In the genomic region with DNA sequence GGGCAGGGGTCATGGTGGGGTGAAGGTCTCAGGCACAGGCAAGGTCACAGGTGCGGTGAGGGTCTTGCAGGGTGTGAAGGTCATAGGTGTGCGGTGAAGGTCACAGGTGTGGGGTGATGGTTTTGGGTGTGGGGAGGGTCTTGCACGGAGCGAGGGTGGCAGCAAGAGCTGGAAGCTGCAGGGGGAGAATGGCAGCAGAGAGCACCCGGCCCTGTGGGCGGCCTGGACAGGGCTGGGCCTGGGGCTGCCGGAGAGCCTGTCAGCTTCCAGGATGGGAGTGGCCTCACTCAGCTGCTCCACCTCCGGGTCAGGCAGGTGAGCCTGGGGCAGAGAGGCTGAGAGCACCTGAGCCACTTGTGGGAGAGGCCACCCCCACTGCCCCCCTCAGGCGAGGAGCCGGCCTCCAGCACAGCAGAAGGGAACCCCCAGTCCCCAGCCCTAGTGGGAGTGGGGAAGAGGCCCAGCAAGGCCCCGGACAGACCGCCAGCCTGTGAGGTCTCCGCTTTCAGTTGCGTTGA, we compare ENCODE assay signal across 22 cellular contexts. TPM values are rescaled to one million over a fixed set of nuclear protein-coding genes. Genes with fewer than 3 reads are reported as not detected.
A peak's percentile ranks its signal among the peaks of the same experiment; 100 is the strongest.
DNase-seq lines count a peak whose midpoint lies in the region; ATAC-seq, FAIRE-seq and TF ChIP-seq lines count a peak whose summit lies in the region.
"Had no signal": no experiment of that assay in that cellular context is flagged by ENCODE, and none has a peak within 500 bp of the region (broad histone marks: within the 10 kb centered on the region; RNA-seq: fewer than 3 reads in every experiment).

No MANE protein-coding gene starts in this region.

- TF ChIP-seq CTCF in HCT116 (IDR thresholded peaks at IDR 0.05 in 2 of 3, conservative IDR thresholded peaks at IDR 0.05 in 1 of 3; ENCODE audit: borderline replicate concordance in 1 of 3, insufficient read depth in 1 of 3, low read depth in 2 of 3, low read length in 2 of 3) (no peak), pancreas (IDR thresholded peaks at IDR 0.05) (no peak)

- DNase-seq in NCI-H2107 treated with DMSO at 0.1 percent for 48 hours (lab: John Stamatoyannopoulos, UW; ENCODE audit: unreplicated experiment) = peak; percentile 11
- DNase-seq in NCI-H2107 (lab: John Stamatoyannopoulos, UW) = no peak
- DNase-seq in HCT116 (ENCODE audit: low read depth, low spot score) = no peak
- peak; percentile 91 for DNase-seq in iPS-NIHi11 (ENCODE audit: low spot score)
- DNase-seq in pancreas = peak in 2 of 6 donors; percentile 57 to 70
- no peak for DNase-seq in COLO829 (ENCODE audit: low spot score)
- DNase-seq: 8988T; activated CD4-positive, alpha-beta memory T cell treated with anti-CD3 and anti-CD28 coated beads, Interleukin-2, amount 10 ng/mL, durations not matched to agents 7 days and 5 days; activated naive CD8-positive, alpha-beta T cell treated with anti-CD3 and anti-CD28 coated beads, Interleukin-2, amount 50 U/mL, for 24 hours; activated T-cell treated with anti-CD3 and anti-CD28 coated beads, Interleukin-2, amount 50 U/mL, for 72 hours; central memory CD4-positive, alpha-beta T cell; HFFc6; midbrain; NCI-H1417 treated with DMSO at 0.1 percent for 48 hours; PC-3; small intestine had no signal

- H3K4me1 ChIP-seq in HCT116 (ENCODE audit: control insufficient read depth in 1 of 2, insufficient read depth in 2 of 2, low read length in 2 of 2) (no peaks in the 10 kb centered on the region), pancreas (no peaks in the 10 kb centered on the region)

- H2AFZ ChIP-seq in HCT116 (ENCODE audit: low read depth, low read length, poor library complexity, severe bottlenecking) = no peak overlapping the region

- no peaks in the 10 kb centered on the region for H3K9me3 ChIP-seq in HCT116 (ENCODE audit: control insufficient read depth in 1 of 2, insufficient read depth in 1 of 2, low read depth in 1 of 2, low read length in 2 of 2)
- H3K9me3 ChIP-seq in pancreas = no peaks in the 10 kb centered on the region

- peak; percentile 48; the same call in 1 of the 2 replicates for ATAC-seq in HCT116
- peak in 3 of 4 donors; percentile 24 to 70 (median 59) for ATAC-seq in pancreas
- ATAC-seq in GM21737 (IDR thresholded peaks at IDR 0.05; ENCODE audit: unreplicated experiment) = no peak
- ATAC-seq in HG03520 (IDR thresholded peaks at IDR 0.05; ENCODE audit: unreplicated experiment) = no peak
- ATAC-seq: PC-3; stimulated activated memory B cell treated with anti-CD40 and anti-IgM and Interleukin-4, amounts not matched to agents 10 μg/mL and 1 μg/mL and 100 μg/mL, for 72 hours had no signal

- H3K27me3 ChIP-seq in HCT116 (ENCODE audit: insufficient read depth, low read length) = no peaks in the 10 kb centered on the region
- no peaks in the 10 kb centered on the region for H3K27me3 ChIP-seq in pancreas

- H3K36me3 ChIP-seq in HCT116 (ENCODE audit: control insufficient read depth in 1 of 2, insufficient read depth in 2 of 2, low read length in 2 of 2) = no peaks in the 10 kb centered on the region
- H3K36me3 ChIP-seq in pancreas = peaks cover 0 to 1% (median 0%) of the 10 kb centered on the region in 3 donors

- no peaks in the 10 kb centered on the region for H3K9me2 ChIP-seq in HCT116 (ENCODE audit: insufficient read depth)

- FAIRE-seq in pancreas (lab: Jason Lieb, UNC) = no peak
- FAIRE-seq: endometrium, GM12891, small intestine had no signal

- intact Hi-C loops in HCT116 (cut with micrococcal nuclease) = no loop called here
- intact Hi-C loops in pancreas (cut with DNase I) = no loop called here

- H3K4me2 ChIP-seq in HCT116 (ENCODE audit: low read length) = no peak overlapping the region

- RAD21 ChIA-PET in HCT116 (lab: Charles Lee; ENCODE audit: low non-redundant PET in 1 of 2, low total read pairs in 2 of 2, uncharacterized antibody in 2 of 2, unreplicated experiment in 2 of 2) = no interaction called here

- POLR2A ChIA-PET in HCT116 (lab: Charles Lee) = no interaction called here

- H3K4me3 ChIP-seq in HCT116 (replicated peaks in 1 of 2; ENCODE audit: low read depth in 1 of 2, low read length in 2 of 2) = no peak overlapping the region
- no peak overlapping the region for H3K4me3 ChIP-seq in pancreas

- H3K9ac ChIP-seq in HCT116 (ENCODE audit: low read length) = no peak overlapping the region

- TF ChIP-seq POLR2A in HCT116 (IDR thresholded peaks at IDR 0.05; ENCODE audit: borderline replicate concordance, extremely low read depth, insufficient read depth, insufficient read length) = no peak

- no peaks in the 10 kb centered on the region for H3K79me2 ChIP-seq in HCT116 (ENCODE audit: insufficient read depth, low read length)

- H4K20me1 ChIP-seq in HCT116 (ENCODE audit: insufficient read depth) = no peaks in the 10 kb centered on the region

- BruUV-seq in HCT116 (replicated peaks; lab: Mats Ljungman, UMichigan) = no TSS peak

- WGBS in pancreas, 2 donors = 62 to 84% methylated on average over 14 of the region's 14 CpGs

- H3K27ac ChIP-seq in HCT116 (ENCODE audit: low read depth, low read length) = no peak overlapping the region
- no peak overlapping the region for H3K27ac ChIP-seq in pancreas
- H3K27ac ChIP-seq: C4-2B had no signal

- CTCF ChIA-PET in HCT116 (lab: Charles Lee) = no interaction called here

- no peak for TF ChIP-seq RAD21 in HCT116 (IDR thresholded peaks at IDR 0.05; ENCODE audit: low read depth)

TF ChIP-seq in HCT116, 20 proteins besides CTCF, POLR2A, EP300 and RAD21 (continues in another document):
- TF ChIP-seq JUND (IDR thresholded peaks at IDR 0.05) (no peak), SP1 (IDR thresholded peaks at IDR 0.05; ENCODE audit: low read depth) (no peak), SRF (IDR thresholded peaks at IDR 0.05; ENCODE audit: low read depth) (no peak), ZBTB33 (IDR thresholded peaks at IDR 0.05; ENCODE audit: extremely low read depth, insufficient replicate concordance, low read length) (no peak), YY1 (IDR thresholded peaks at IDR 0.05; ENCODE audit: extremely low read depth, insufficient replicate concordance, low read depth, low read length) (no peak), ZFX (IDR thresholded peaks at IDR 0.05) (no peak), POLR2AphosphoS5 (IDR thresholded peaks at IDR 0.05; ENCODE audit: low read depth, low read length) (no peak), ZNF274 (IDR thresholded peaks at IDR 0.05; ENCODE audit: low read depth, low read length) (no peak), MAX (IDR thresholded peaks at IDR 0.05) (no peak), CBX3 (IDR thresholded peaks at IDR 0.05; ENCODE audit: low read depth) (no peak), EGR1 (IDR thresholded peaks at IDR 0.05; ENCODE audit: low read depth) (no peak), EZH2phosphoT487 (IDR thresholded peaks at IDR 0.05; ENCODE audit: borderline replicate concordance) (no peak), FOSL1 (IDR thresholded peaks at IDR 0.05; ENCODE audit: low read depth) (no peak), EZH2 (IDR thresholded peaks at IDR 0.05) (no peak), TCF7L2 (IDR thresholded peaks at IDR 0.05; ENCODE audit: borderline replicate concordance, extremely low read depth, insufficient read depth, insufficient read length) (no peak)
- TF ChIP-seq, protein P1, sequence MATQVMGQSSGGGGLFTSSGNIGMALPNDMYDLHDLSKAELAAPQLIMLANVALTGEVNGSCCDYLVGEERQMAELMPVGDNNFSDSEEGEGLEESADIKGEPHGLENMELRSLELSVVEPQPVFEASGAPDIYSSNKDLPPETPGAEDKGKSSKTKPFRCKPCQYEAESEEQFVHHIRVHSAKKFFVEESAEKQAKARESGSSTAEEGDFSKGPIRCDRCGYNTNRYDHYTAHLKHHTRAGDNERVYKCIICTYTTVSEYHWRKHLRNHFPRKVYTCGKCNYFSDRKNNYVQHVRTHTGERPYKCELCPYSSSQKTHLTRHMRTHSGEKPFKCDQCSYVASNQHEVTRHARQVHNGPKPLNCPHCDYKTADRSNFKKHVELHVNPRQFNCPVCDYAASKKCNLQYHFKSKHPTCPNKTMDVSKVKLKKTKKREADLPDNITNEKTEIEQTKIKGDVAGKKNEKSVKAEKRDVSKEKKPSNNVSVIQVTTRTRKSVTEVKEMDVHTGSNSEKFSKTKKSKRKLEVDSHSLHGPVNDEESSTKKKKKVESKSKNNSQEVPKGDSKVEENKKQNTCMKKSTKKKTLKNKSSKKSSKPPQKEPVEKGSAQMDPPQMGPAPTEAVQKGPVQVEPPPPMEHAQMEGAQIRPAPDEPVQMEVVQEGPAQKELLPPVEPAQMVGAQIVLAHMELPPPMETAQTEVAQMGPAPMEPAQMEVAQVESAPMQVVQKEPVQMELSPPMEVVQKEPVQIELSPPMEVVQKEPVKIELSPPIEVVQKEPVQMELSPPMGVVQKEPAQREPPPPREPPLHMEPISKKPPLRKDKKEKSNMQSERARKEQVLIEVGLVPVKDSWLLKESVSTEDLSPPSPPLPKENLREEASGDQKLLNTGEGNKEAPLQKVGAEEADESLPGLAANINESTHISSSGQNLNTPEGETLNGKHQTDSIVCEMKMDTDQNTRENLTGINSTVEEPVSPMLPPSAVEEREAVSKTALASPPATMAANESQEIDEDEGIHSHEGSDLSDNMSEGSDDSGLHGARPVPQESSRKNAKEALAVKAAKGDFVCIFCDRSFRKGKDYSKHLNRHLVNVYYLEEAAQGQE (IDR thresholded peaks at IDR 0.05; ENCODE audit: low read depth) = no peak

RNA-seq across cellular contexts. Expression of gene MSANTD1, which starts 1.5 kb away (rescaled TPM):
- total RNA-seq in HCT116 (2021; ENCODE audit: unreplicated experiment) = 0.71 TPM
- 0.29 and 0.39 TPM in 2 replicates for polyA plus RNA-seq in HCT116 (2012)
- total RNA-seq in pancreas = 1 to 10 TPM in 2 of 6 donors, under 1 TPM in 4; 0.54 to 1.6 (median 0.88) TPM
- polyA plus RNA-seq in pancreas = 1 to 10 TPM; 1.3 to 2.9 TPM

RNA-seq across cellular contexts. Expression of gene RGS12, which starts 42.3 kb away (rescaled TPM):
- total RNA-seq in HCT116 (2021; ENCODE audit: unreplicated experiment) = 22.2 TPM
- 17.5 and 28.1 TPM in 2 replicates for polyA plus RNA-seq in HCT116 (2012)
- 10 to 100 TPM in 2 of 6 donors, 1 to 10 TPM in 4; 4.6 to 19.4 (median 8.3) TPM for total RNA-seq in pancreas
- 10 to 100 TPM; 21.3 to 21.6 TPM for polyA plus RNA-seq in pancreas

Comparison
In these comparisons a context has a peak if more than half of its experiments do, and no peak if none do; other contexts are left out.
1. DNase-seq: peak in NCI-H2107 treated with DMSO at 0.1 percent for 48 hours (single experiment) and iPS-NIHi11 (single experiment); none in NCI-H2107 (single experiment), HCT116 (single experiment) and COLO829 (single experiment).
2. ATAC-seq: peak in HCT116 (single experiment) and pancreas (3 of 4); none in GM21737 (single experiment) and HG03520 (single experiment).